In genomic region chr13:108742681-108743080, GRCh38 we compare ENCODE assay signal across 16 cellular contexts.
DNase-seq lines count a peak whose midpoint lies in the region; ATAC-seq and TF ChIP-seq lines count a peak whose summit lies in the region.
"Had no signal": no experiment of that assay in that cellular context is flagged by ENCODE, and none has a peak within 500 bp of the region (broad histone marks: within the 10 kb centered on the region; RNA-seq: fewer than 3 reads in every experiment).

No MANE protein-coding gene starts in this region.

- H3K4me1 Mint-ChIP-seq in GM23338: peaks cover 7% of the 10 kb centered on the region
- H3K4me1 Mint-ChIP-seq in neural crest cell: peaks cover 10% of the 10 kb centered on the region
- H3K4me1 Mint-ChIP-seq: CD4-positive, CD25-positive, alpha-beta regulatory T cell; CD8-positive, alpha-beta memory T cell; IgD-negative memory B cell had no signal

- H3K4me3 Mint-ChIP-seq in GM23338: no peak overlapping the region
- no peak overlapping the region for H3K4me3 Mint-ChIP-seq in neural crest cell
- H3K4me3 Mint-ChIP-seq: CD4-positive, CD25-positive, alpha-beta regulatory T cell; CD8-positive, alpha-beta memory T cell; H9; IgD-negative memory B cell had no signal

- TF ChIP-seq POLR2A in suprapubic skin (IDR thresholded peaks at IDR 0.05): no peak

- H3K9me3 ChIP-seq in suprapubic skin: no peaks in the 10 kb centered on the region
- H3K9me3 ChIP-seq: BE2C, Caco-2 had no signal

- H3K4me3 ChIP-seq in GM23338 (no peak overlapping the region), suprapubic skin (no peak overlapping the region)

- H3K9me3 Mint-ChIP-seq in GM23338 (peaks cover 30% of the 10 kb centered on the region), neural crest cell (peaks cover 14% of the 10 kb centered on the region)

- peaks cover 8% of the 10 kb centered on the region; the same call in 1 of the 2 replicates for H3K4me1 ChIP-seq in GM23338 (ENCODE audit: insufficient read depth)
- no peaks in the 10 kb centered on the region for H3K4me1 ChIP-seq in suprapubic skin
- H3K4me1 ChIP-seq: BE2C, Caco-2 had no signal

- H3K4me2 ChIP-seq in GM23338: 0 out of 2 replicates have a peak overlapping the region, but pooled peaks have one; percentile 10

- ATAC-seq in GM23338: no peak
- ATAC-seq: HepG2 had no signal

- TF ChIP-seq CTCF in GM23338 (conservative IDR thresholded peaks at IDR 0.05; ENCODE audit: low read depth in 2 of 2) (no peak), neural crest cell (conservative IDR thresholded peaks at IDR 0.05) (no peak), suprapubic skin (IDR thresholded peaks at IDR 0.05) (no peak)

- H3K27me3 Mint-ChIP-seq in GM23338 (ENCODE audit: insufficient read depth, low read depth, poor library complexity) (no peaks in the 10 kb centered on the region), neural crest cell (ENCODE audit: low read depth) (no peaks in the 10 kb centered on the region)
- H3K27me3 Mint-ChIP-seq: IgD-negative memory B cell had no signal

- H2AFZ ChIP-seq in GM23338: peak overlapping the region; percentile 43; the same call in 1 of the 2 replicates

- H3K27ac Mint-ChIP-seq in GM23338 (peak overlapping the region; percentile 84), neural crest cell (ENCODE audit: unreplicated experiment) (peak overlapping the region; percentile 94)
- H3K27ac Mint-ChIP-seq: CD4-positive, CD25-positive, alpha-beta regulatory T cell; CD8-positive, alpha-beta memory T cell; H9; IgD-negative memory B cell had no signal

- WGBS in suprapubic skin: 85% methylated on average over 2 of the region's 2 CpGs

- H3K9me2 ChIP-seq in GM23338 (ENCODE audit: insufficient read depth): no peaks in the 10 kb centered on the region

- no peaks in the 10 kb centered on the region for H3F3A ChIP-seq in GM23338 (replicated peaks; ENCODE audit: low read depth)

- no peak for TF ChIP-seq EP300 in suprapubic skin (IDR thresholded peaks at IDR 0.05)

- H3K36me3 ChIP-seq in GM23338 (ENCODE audit: insufficient read depth) (no peaks in the 10 kb centered on the region), suprapubic skin (no peaks in the 10 kb centered on the region)
- H3K36me3 ChIP-seq: BE2C had no signal

- no peaks in the 10 kb centered on the region for H4K20me1 ChIP-seq in GM23338 (replicated peaks; ENCODE audit: insufficient read depth)

- DNase-seq in GM23338 (ENCODE audit: low spot score) (no peak), foreskin melanocyte (peak; percentile 76), neural crest cell (ENCODE audit: low read depth, low spot score) (no peak), pons (ENCODE audit: low spot score) (peak; percentile 48), NCI-H774 (lab: John Stamatoyannopoulos, UW) (no peak), LoVo (ENCODE audit: low spot score) (no peak), suprapubic skin (ENCODE audit: low spot score in 2 of 2) (no peak)
- DNase-seq: ACHN; BE2C; C1 segment of cervical spinal cord; Caco-2; CD4-positive, CD25-positive, alpha-beta regulatory T cell; CD8-positive, alpha-beta memory T cell; H9 had no signal

- H3K27ac ChIP-seq in GM23338 (ENCODE audit: low read depth) (no peak overlapping the region), suprapubic skin (no peak overlapping the region)

- no peaks in the 10 kb centered on the region for H3K27me3 ChIP-seq in GM23338 (ENCODE audit: insufficient read depth)
- H3K27me3 ChIP-seq in suprapubic skin: no peaks in the 10 kb centered on the region

- H3K36me3 Mint-ChIP-seq in GM23338 (ENCODE audit: low read depth) (peaks cover 14% of the 10 kb centered on the region; the same call in 2 of the 3 replicates), neural crest cell (ENCODE audit: low read depth) (peaks cover 14% of the 10 kb centered on the region)
- H3K36me3 Mint-ChIP-seq: CD4-positive, CD25-positive, alpha-beta regulatory T cell; CD8-positive, alpha-beta memory T cell; IgD-negative memory B cell had no signal

- H3K79me2 ChIP-seq in GM23338 (replicated peaks; ENCODE audit: insufficient read depth): no peaks in the 10 kb centered on the region

TF ChIP-seq in GM23338, 12 proteins besides CTCF, POLR2A, EP300 and RAD21 (continues in another document):
- no peak for TF ChIP-seq ZNF462 (CRISPR knock-in tag; IDR thresholded peaks at IDR 0.05)
- TF ChIP-seq STAT1 (IDR thresholded peaks at IDR 0.05; ENCODE audit: unreplicated experiment): no peak
- TF ChIP-seq JUNB (IDR thresholded peaks at IDR 0.05; ENCODE audit: unreplicated experiment): no peak
- no peak for TF ChIP-seq REST (IDR thresholded peaks at IDR 0.05; ENCODE audit: unreplicated experiment)
- TF ChIP-seq EZH2 (IDR thresholded peaks at IDR 0.05; ENCODE audit: low read depth, unreplicated experiment): no peak

Comparison
In these comparisons a context has a peak if more than half of its experiments do, and no peak if none do; other contexts are left out.
1. DNase-seq: peak in foreskin melanocyte (single experiment) and pons (single experiment); none in GM23338 (single experiment), neural crest cell (single experiment), NCI-H774 (single experiment), LoVo (single experiment) and suprapubic skin (0 of 2).